8 cellular contexts compared by ENCODE assay signal in genomic region chr17:43576563-43577229, GRCh38. TPM values are rescaled to one million over a fixed set of nuclear protein-coding genes. Genes with fewer than 3 reads are reported as not detected.
DNase-seq lines count a peak whose midpoint lies in the region; ATAC-seq and TF ChIP-seq lines count a peak whose summit lies in the region.

No MANE protein-coding gene starts in this region.

- no peak overlapping the region for H3K4me3 ChIP-seq in GM23248
- no peak overlapping the region for H3K4me3 ChIP-seq in coronary artery
- no peak overlapping the region for H3K4me3 ChIP-seq in liver (ENCODE audit: low read depth in 1 of 3, low read length in 3 of 3)

- H3F3A ChIP-seq in GM23248 (ENCODE audit: insufficient read depth), result 0 out of 2 replicates have a peak, but pooled peaks cover 6% of the 10 kb centered on the region

- H3K36me3 ChIP-seq in GM23248 (ENCODE audit: low read depth) (no peaks in the 10 kb centered on the region), liver (ENCODE audit: control insufficient read depth in 4 of 4, insufficient read depth in 3 of 4, low read depth in 1 of 4, low read length in 3 of 4) (no peaks in the 10 kb centered on the region)

- H3K27ac ChIP-seq in GM23248, result no peak overlapping the region
- no peak overlapping the region for H3K27ac ChIP-seq in coronary artery
- no peak overlapping the region for H3K27ac ChIP-seq in liver (ENCODE audit: low read depth in 1 of 2, low read length in 2 of 2)

- no peaks in the 10 kb centered on the region for H4K20me1 ChIP-seq in GM23248 (ENCODE audit: insufficient read depth)

- no peaks in the 10 kb centered on the region for H3K9me2 ChIP-seq in GM23248 (ENCODE audit: insufficient read depth)

- WGBS in GM23248 (ENCODE audit: low coverage in 1 of 2, low lambda C conversion rate in 2 of 2, missing lambda C conversion rate in 2 of 2), 2 experiments, result 17% methylated on average over 10 of the region's 10 CpGs
- 17% methylated on average over 10 of the region's 10 CpGs for WGBS in liver

- TF ChIP-seq CTCF in coronary artery (IDR thresholded peaks at IDR 0.05) (peak; percentile 98), liver (IDR thresholded peaks at IDR 0.05; ENCODE audit: low read depth, low read length, missing input control) (peak; percentile 85)

- no peaks in the 10 kb centered on the region for H3K79me2 ChIP-seq in GM23248 (ENCODE audit: insufficient read depth)

- H3K4me1 ChIP-seq in GM23248 (ENCODE audit: insufficient read depth) (peaks cover 23% of the 10 kb centered on the region), liver (ENCODE audit: control insufficient read depth in 4 of 4, insufficient read depth in 4 of 4, low read length in 3 of 4) (peaks cover 0 to 2% (median 0%) of the 10 kb centered on the region in 4 donors)

- in situ Hi-C loops in GM23248 (cut with MboI), result loop anchor here (5.0 kb wide), 1 partner anchor 96 kb away; no protein-coding TSS in a partner anchor

- H3K9ac ChIP-seq in GM23248 (no peak overlapping the region), liver (ENCODE audit: low read depth in 1 of 2, low read length in 2 of 2) (no peak overlapping the region)

- H3K27me3 ChIP-seq in GM23248 (replicated peaks; ENCODE audit: insufficient read depth), result no peaks in the 10 kb centered on the region
- H3K27me3 ChIP-seq in liver (ENCODE audit: control insufficient read depth in 4 of 4, insufficient read depth in 4 of 4, low read length in 3 of 4), result no peaks in the 10 kb centered on the region

- DNase-seq in AG08396 (ENCODE audit: low spot score) (peak; percentile 71), GM23248 (peak; percentile 69), NCI-H345 treated with DMSO at 0.1 percent for 48 hours (lab: John Stamatoyannopoulos, UW; ENCODE audit: unreplicated experiment) (peak; percentile 75), coronary artery (ENCODE audit: low spot score) (no peak)
- peak; percentile 55 to 60 for DNase-seq in activated CD4-positive, alpha-beta T cell treated with anti-CD3 and anti-CD28 coated beads for 4 hours
- DNase-seq in stimulated activated CD8-positive, alpha-beta memory T cell treated with anti-CD3 and anti-CD28 coated beads, Interleukin-12 subunit alpha, Interleukin-12 subunit beta, amount 100 ng/mL, for 1 hour (ENCODE audit: low read depth), result peak; percentile 46

- H2AFZ ChIP-seq in GM23248, result no peak overlapping the region

- TF ChIP-seq RAD21 in liver (IDR thresholded peaks at IDR 0.05), result peak; percentile 93 to 95

- ATAC-seq in HG02571 (IDR thresholded peaks at IDR 0.05; ENCODE audit: unreplicated experiment), result no peak

- no peaks in the 10 kb centered on the region for H3K9me3 ChIP-seq in GM23248 (ENCODE audit: low read depth)
- H3K9me3 ChIP-seq in liver (ENCODE audit: control insufficient read depth in 4 of 4, low read length in 3 of 4), result no peaks in the 10 kb centered on the region

- H3K4me2 ChIP-seq in GM23248 (ENCODE audit: unreplicated experiment), result no peak overlapping the region

TF ChIP-seq in liver, 16 proteins besides CTCF, POLR2A, EP300 and RAD21:
- TF ChIP-seq NR2F2 (IDR thresholded peaks at IDR 0.05), result no peak
- TF ChIP-seq RXRA (IDR thresholded peaks at IDR 0.05), result no peak
- no peak for TF ChIP-seq FOXA2 (IDR thresholded peaks at IDR 0.05)
- no peak for TF ChIP-seq GABPA (IDR thresholded peaks at IDR 0.05 in 1 of 2, conservative IDR thresholded peaks at IDR 0.05 in 1 of 2)
- no peak for TF ChIP-seq EGR1 (IDR thresholded peaks at IDR 0.05; ENCODE audit: low read depth in 2 of 2)
- TF ChIP-seq, protein P1, sequence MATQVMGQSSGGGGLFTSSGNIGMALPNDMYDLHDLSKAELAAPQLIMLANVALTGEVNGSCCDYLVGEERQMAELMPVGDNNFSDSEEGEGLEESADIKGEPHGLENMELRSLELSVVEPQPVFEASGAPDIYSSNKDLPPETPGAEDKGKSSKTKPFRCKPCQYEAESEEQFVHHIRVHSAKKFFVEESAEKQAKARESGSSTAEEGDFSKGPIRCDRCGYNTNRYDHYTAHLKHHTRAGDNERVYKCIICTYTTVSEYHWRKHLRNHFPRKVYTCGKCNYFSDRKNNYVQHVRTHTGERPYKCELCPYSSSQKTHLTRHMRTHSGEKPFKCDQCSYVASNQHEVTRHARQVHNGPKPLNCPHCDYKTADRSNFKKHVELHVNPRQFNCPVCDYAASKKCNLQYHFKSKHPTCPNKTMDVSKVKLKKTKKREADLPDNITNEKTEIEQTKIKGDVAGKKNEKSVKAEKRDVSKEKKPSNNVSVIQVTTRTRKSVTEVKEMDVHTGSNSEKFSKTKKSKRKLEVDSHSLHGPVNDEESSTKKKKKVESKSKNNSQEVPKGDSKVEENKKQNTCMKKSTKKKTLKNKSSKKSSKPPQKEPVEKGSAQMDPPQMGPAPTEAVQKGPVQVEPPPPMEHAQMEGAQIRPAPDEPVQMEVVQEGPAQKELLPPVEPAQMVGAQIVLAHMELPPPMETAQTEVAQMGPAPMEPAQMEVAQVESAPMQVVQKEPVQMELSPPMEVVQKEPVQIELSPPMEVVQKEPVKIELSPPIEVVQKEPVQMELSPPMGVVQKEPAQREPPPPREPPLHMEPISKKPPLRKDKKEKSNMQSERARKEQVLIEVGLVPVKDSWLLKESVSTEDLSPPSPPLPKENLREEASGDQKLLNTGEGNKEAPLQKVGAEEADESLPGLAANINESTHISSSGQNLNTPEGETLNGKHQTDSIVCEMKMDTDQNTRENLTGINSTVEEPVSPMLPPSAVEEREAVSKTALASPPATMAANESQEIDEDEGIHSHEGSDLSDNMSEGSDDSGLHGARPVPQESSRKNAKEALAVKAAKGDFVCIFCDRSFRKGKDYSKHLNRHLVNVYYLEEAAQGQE (IDR thresholded peaks at IDR 0.05), result no peak
- TF ChIP-seq ZBTB33 (IDR thresholded peaks at IDR 0.05), result no peak
- TF ChIP-seq MAX (IDR thresholded peaks at IDR 0.05), result no peak
- TF ChIP-seq HNF4G (IDR thresholded peaks at IDR 0.05), result peak; percentile 24
- TF ChIP-seq, protein P2, sequence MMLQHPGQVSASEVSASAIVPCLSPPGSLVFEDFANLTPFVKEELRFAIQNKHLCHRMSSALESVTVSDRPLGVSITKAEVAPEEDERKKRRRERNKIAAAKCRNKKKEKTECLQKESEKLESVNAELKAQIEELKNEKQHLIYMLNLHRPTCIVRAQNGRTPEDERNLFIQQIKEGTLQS (IDR thresholded peaks at IDR 0.05), result no peak
- no peak for TF ChIP-seq SP1 (IDR thresholded peaks at IDR 0.05)
- TF ChIP-seq JUND (IDR thresholded peaks at IDR 0.05), result no peak
- peak; percentile 71 to 79 for TF ChIP-seq HNF4A (conservative IDR thresholded peaks at IDR 0.05)
- no peak for TF ChIP-seq FOXA1 (IDR thresholded peaks at IDR 0.05)
- TF ChIP-seq YY1 (IDR thresholded peaks at IDR 0.05), result no peak

RNA-seq across cellular contexts. Expression of gene ETV4, which starts 30.6 kb away (rescaled TPM):
- 2.1 and 3.5 TPM in 2 replicates for total RNA-seq in GM23248 (2014; rRNA removed; shearing (Covaris generic))
- 2.6 and 2.8 TPM in 2 replicates for polyA plus RNA-seq in GM23248 (2016; fragmentation: Nextera tagmentation; extraction: Ambion mirVana)
- 1 to 10 TPM in 1 of 2 donors, under 1 TPM in 1; 0.08 to 1.1 TPM for total RNA-seq in liver
- polyA plus RNA-seq in liver, result under 1 TPM; 0.33 to 0.58 TPM
